8 cellular contexts compared by ENCODE assay signal in genomic region chr12:69359531-69360347, GRCh38. TPM values are rescaled to one million over a fixed set of nuclear protein-coding genes. Genes with fewer than 3 reads are reported as not detected.
DNase-seq lines count a peak whose midpoint lies in the region; ATAC-seq and TF ChIP-seq lines count a peak whose summit lies in the region.

Gene YEATS4 (plus strand): TSS chr12:69359743. CDS start chr12:69359973, 230 bp downstream.

- WGBS in testis, 2 donors, result 0% methylated on average over 27 to 63 of the region's 70 CpGs

- peak within 1 kb of the TSS; percentile 97 for H3K9ac ChIP-seq in SK-N-MC (ENCODE audit: insufficient read length)

- TF ChIP-seq POLR2A in testis (IDR thresholded peaks at IDR 0.05), result no peak

- intact Hi-C loops in testis (cut with DNase I; ENCODE audit: low total_unique reads), result no loop called here

- peak within 1 kb of the TSS; percentile 93 for H3K27ac ChIP-seq in SK-N-MC
- H3K27ac ChIP-seq in testis, result peak within 1 kb of the TSS; percentile 90 to 99

- DNase-seq in GM03348 (ENCODE audit: low spot score) (peak; percentile 97), HFF-Myc (ENCODE audit: extremely low read depth, low read depth) (peak; percentile 82), NAMALWA (ENCODE audit: low spot score) (peak; percentile 93), SK-N-MC (ENCODE audit: low read depth, low spot score) (peak; percentile 68), glomerular endothelial cell (ENCODE audit: extremely low read depth, low read depth, low spot score) (no peak), omental fat pad (ENCODE audit: low spot score) (peak; percentile 51), testis (peak; percentile 89)
- peak; percentile 86 for DNase-seq in activated naive CD4-positive, alpha-beta T cell treated with anti-CD3 and anti-CD28 coated beads, Interleukin-2, amount 50 U/mL, for 16 hours

- H3K4me1 ChIP-seq in testis, result no peaks in the 10 kb centered on the region

- TF ChIP-seq CTCF in HFF-Myc (IDR thresholded peaks at IDR 0.05; ENCODE audit: low read depth, low read length, missing control alignments) (no peak), omental fat pad (IDR thresholded peaks at IDR 0.05) (no peak), testis (IDR thresholded peaks at IDR 0.05) (no peak)

- H3K9me3 ChIP-seq in SK-N-MC (ENCODE audit: low read depth, low read length) (no peaks in the 10 kb centered on the region), testis (no peaks in the 10 kb centered on the region)

- H3K4me3 ChIP-seq in HFF-Myc (replicated peaks; ENCODE audit: low read depth, low read length), result peak within 1 kb of the TSS; percentile 70
- H3K4me3 ChIP-seq in SK-N-MC, result peak within 1 kb of the TSS; percentile 88
- peak within 1 kb of the TSS; percentile 76 to 88 for H3K4me3 ChIP-seq in testis

- H3K36me3 ChIP-seq in SK-N-MC (ENCODE audit: insufficient read depth, low read length) (peaks cover 27% of the 10 kb centered on the region), testis (ENCODE audit: low read depth, missing control alignments) (no peaks in the 10 kb centered on the region)

- peak; percentile 97 for ATAC-seq in omental fat pad (ENCODE audit: low FRiP score)

- H3K27me3 ChIP-seq in testis, result no peaks in the 10 kb centered on the region

RNA-seq across cellular contexts. Expression of gene YEATS4, which starts in this region (rescaled TPM):
- total RNA-seq in glomerular endothelial cell (17.9 and 26.6 TPM in 2 replicates), omental fat pad (10 to 100 TPM in 1 of 4 donors, 1 to 10 TPM in 3; 6.0 to 10.6 (median 7.0) TPM), testis (10 to 100 TPM; 43.8 to 48.4 TPM)
- polyA plus RNA-seq in testis (ENCODE audit: insufficient read depth, low read depth, low replicate concordance), result 112 TPM
